ENCODE assay signal across 8 cellular contexts in genomic region chr3:46979958-46980497, GRCh38. TPM values are rescaled to one million over a fixed set of nuclear protein-coding genes. Genes with fewer than 3 reads are reported as not detected.
A peak's percentile ranks its signal among the peaks of the same experiment; 100 is the strongest.
DNase-seq lines count a peak whose midpoint lies in the region; ATAC-seq, FAIRE-seq and TF ChIP-seq lines count a peak whose summit lies in the region.

No MANE protein-coding gene starts in this region.

- peaks cover 5 to 17% of the 10 kb centered on the region in 2 experiments for H4K20me1 ChIP-seq in H1 (replicated peaks in 1 of 2; ENCODE audit: control insufficient read depth in 1 of 2, insufficient read depth in 2 of 2, low read length in 2 of 2)

- H3K56ac ChIP-seq in H1 (replicated peaks; ENCODE audit: insufficient read length, low read depth, low read length), result no peak overlapping the region

- no peak overlapping the region for H3K18ac ChIP-seq in H1 (ENCODE audit: extremely low read depth, low read length)

- H3K79me2 ChIP-seq in H1 (ENCODE audit: control insufficient read depth in 1 of 2, insufficient read depth in 2 of 2, low read length in 2 of 2), result peaks cover 6 to 18% of the 10 kb centered on the region in 2 experiments; a peak in 3 of 4 replicates

- H2BK5ac ChIP-seq in H1 (ENCODE audit: low read depth, low read length), result no peak overlapping the region

- no peak overlapping the region for H4K5ac ChIP-seq in H1 (ENCODE audit: insufficient read length, low read depth, low read length)

- WGBS in H1 (ENCODE audit: extremely low coverage in 1 of 2, insufficient coverage in 1 of 2, insufficient read length in 1 of 2, insufficient replicate concordance in 2 of 2, low coverage in 1 of 2, low lambda C conversion rate in 2 of 2, missing lambda C conversion rate in 1 of 2), 2 experiments, result 6% methylated on average over 22 of the region's 40 CpGs; no CpG with 5 or more reads in 1 of the 2 experiments

- H3K9me3 Mint-ChIP-seq in CD14-positive monocyte (no peaks in the 10 kb centered on the region), natural killer cell (no peaks in the 10 kb centered on the region)

- H3K4me1 Mint-ChIP-seq in CD14-positive monocyte (peaks cover 75% of the 10 kb centered on the region), natural killer cell (peaks cover 45 to 65% of the 10 kb centered on the region in 2 donors)

- H3K27me3 Mint-ChIP-seq in CD14-positive monocyte (ENCODE audit: low read depth in 3 of 3), result peaks cover 0 to 1% (median 0%) of the 10 kb centered on the region in 3 donors
- no peaks in the 10 kb centered on the region for H3K27me3 Mint-ChIP-seq in natural killer cell (ENCODE audit: low read depth in 2 of 2)

- 0 out of 2 replicates have a peak, but pooled peaks cover 2% of the 10 kb centered on the region for H3K79me1 ChIP-seq in H1 (ENCODE audit: low read depth, low read length)

- H3K4me3 Mint-ChIP-seq in CD14-positive monocyte, result peak overlapping the region; percentile 85 to 93
- H3K4me3 Mint-ChIP-seq in natural killer cell, result peak overlapping the region; percentile 88

- no peak overlapping the region for H2BK120ac ChIP-seq in H1 (replicated peaks; ENCODE audit: low read depth, low read length)

- TF ChIP-seq CTCF in CD14-positive monocyte (IDR thresholded peaks at IDR 0.05), result no peak
- TF ChIP-seq CTCF in H1 (IDR thresholded peaks at IDR 0.05; ENCODE audit: control extremely low read depth in 1 of 3, insufficient read depth in 1 of 3, low read depth in 1 of 3, low read length in 3 of 3), result no peak
- no peak for TF ChIP-seq CTCF in natural killer cell (IDR thresholded peaks at IDR 0.05)

- intact Hi-C loops in CD14-positive monocyte (cut with micrococcal nuclease) (loop anchor here (5.0 to 10.0 kb wide), 3 partner anchors 48 to 285 kb away; partner anchors contain the start of gene ALS2CL (in 1 of the 2)), natural killer cell (cut with micrococcal nuclease) (loop anchor here (1.0 to 5.0 kb wide), 5 partner anchors 7 to 185 kb away; partner anchors contain the start of gene SETD2)

- peak overlapping the region; percentile 64 to 91 (median 84) for H3K27ac Mint-ChIP-seq in CD14-positive monocyte
- H3K27ac Mint-ChIP-seq in natural killer cell, result peak overlapping the region; percentile 94

- peak overlapping the region; percentile 48 to 89 (median 64) for H3K4me3 ChIP-seq in H1 (ENCODE audit: extremely low read depth in 1 of 4, insufficient read depth in 2 of 4, low read depth in 3 of 4, low read length in 4 of 4)

- H4K91ac ChIP-seq in H1 (replicated peaks; ENCODE audit: insufficient read length, low read length), result peak overlapping the region; percentile 7

- no peak overlapping the region for H2BK20ac ChIP-seq in H1 (ENCODE audit: low read length)

- H2BK12ac ChIP-seq in H1 (ENCODE audit: low read depth, low read length), result no peak overlapping the region

- no peaks in the 10 kb centered on the region for H3K9me3 ChIP-seq in H1 (ENCODE audit: insufficient read depth in 2 of 2, low read depth in 1 of 2, low read length in 1 of 2)

- H3K36me3 Mint-ChIP-seq in CD14-positive monocyte, result peaks cover 10 to 19% of the 10 kb centered on the region in 2 donors
- H3K36me3 Mint-ChIP-seq in natural killer cell, result no peaks in the 10 kb centered on the region

- no peaks in the 10 kb centered on the region for H3K36me3 ChIP-seq in H1 (ENCODE audit: control insufficient read depth in 2 of 4, insufficient read depth in 4 of 4, low read length in 3 of 4)

- TF ChIP-seq RAD21 in H1 (IDR thresholded peaks at IDR 0.05 in 1 of 2, conservative IDR thresholded peaks at IDR 0.05 in 1 of 2; ENCODE audit: low read depth in 2 of 2, low read length in 2 of 2), result no peak

- no peak overlapping the region for H2BK15ac ChIP-seq in H1 (ENCODE audit: low read length)

- H3K4me2 ChIP-seq in H1 (ENCODE audit: insufficient read depth in 1 of 2, low read depth in 2 of 2, low read length in 2 of 2), result peak overlapping the region; percentile 76 to 97

- H3K23ac ChIP-seq in H1 (ENCODE audit: insufficient read length), result no peak overlapping the region

- TF ChIP-seq POLR2A in H1 (IDR thresholded peaks at IDR 0.05; ENCODE audit: control extremely low read depth in 1 of 2, low read depth in 2 of 2, low read length in 2 of 2), result no peak

- peaks cover 3 to 27% (median 17%) of the 10 kb centered on the region in 4 experiments for H3K4me1 ChIP-seq in H1 (replicated peaks in 1 of 4; ENCODE audit: control insufficient read depth in 3 of 4, insufficient read depth in 4 of 4, low read length in 3 of 4)

- H3K14ac ChIP-seq in H1 (ENCODE audit: insufficient read length), result peak overlapping the region; percentile 95

- no peak overlapping the region for H2AFZ ChIP-seq in H1 (ENCODE audit: low read length)

- no peak for FAIRE-seq in H1 (lab: Jason Lieb, UNC)

- H3K9ac ChIP-seq in H1 (replicated peaks in 1 of 4; ENCODE audit: extremely low read depth in 1 of 4, low read depth in 3 of 4, low read length in 3 of 4), result peak overlapping the region; percentile 20 to 41 (median 39); a peak in 5 of 7 replicates

- ATAC-seq in GM21528 (IDR thresholded peaks at IDR 0.05; ENCODE audit: low FRiP score, unreplicated experiment) (peak; percentile 3), natural killer cell (peak; percentile 1 to 8 (median 3)), GM19395 (IDR thresholded peaks at IDR 0.05; ENCODE audit: unreplicated experiment) (no peak)

- no peak overlapping the region for H3K4ac ChIP-seq in H1 (replicated peaks; ENCODE audit: insufficient read length, low read depth, low read length)

- no peak for DNase-seq in CD14-positive monocyte (ENCODE audit: low spot score)
- DNase-seq in NCI-H69 (lab: John Stamatoyannopoulos, UW), result peak; percentile 67
- DNase-seq in H1 (ENCODE audit: low read depth in 1 of 2, low spot score in 2 of 2), result no peak
- DNase-seq in natural killer cell, result no peak
- no peak for DNase-seq in NCI-H1436 treated with DMSO at 0.1 percent for 48 hours (lab: John Stamatoyannopoulos, UW)
- DNase-seq in SKM-1 (lab: John Stamatoyannopoulos, UW; ENCODE audit: unreplicated experiment), result no peak

- no peak overlapping the region for H3K27ac ChIP-seq in H1 (ENCODE audit: low read depth, low read length)

- H2AK5ac ChIP-seq in H1 (ENCODE audit: low read depth, low read length), result no peak overlapping the region

- peaks cover 10% of the 10 kb centered on the region; the same call in 1 of the 2 replicates for H3K23me2 ChIP-seq in H1 (ENCODE audit: low read depth, low read length)

- no peak for TF ChIP-seq EP300 in H1 (IDR thresholded peaks at IDR 0.05; ENCODE audit: borderline replicate concordance in 1 of 2, low read depth in 2 of 2, low read length in 2 of 2)

- CTCF ChIA-PET in H1 (lab: Charles Lee; ENCODE audit: partially characterized antibody), result interaction anchor here (1.2 to 13.0 kb wide), 3 partner anchors 23 to 71 kb away, joined by 5 to 130 read pairs (median 14); no protein-coding TSS in a partner anchor

- H4K8ac ChIP-seq in H1 (ENCODE audit: extremely low read depth, insufficient read depth, low read length), result peak overlapping the region; percentile 40; the same call in 1 of the 2 replicates

- POLR2A ChIA-PET in H1 (lab: Charles Lee; ENCODE audit: partially characterized antibody), result interaction anchor here (0.6 to 2.7 kb wide), 16 partner anchors 8 to 401 kb away, joined by 3 to 10 read pairs (median 4); partner anchors contain the start of genes PTPN23 and SETD2

- peaks cover 0 to 13% (median 3%) of the 10 kb centered on the region in 4 experiments; a peak in 3 of 7 replicates for H3K27me3 ChIP-seq in H1 (replicated peaks in 1 of 4; ENCODE audit: control insufficient read depth in 3 of 4, extremely low read depth in 1 of 4, insufficient read depth in 3 of 4, low read length in 3 of 4)

TF ChIP-seq in H1, 55 proteins besides CTCF, POLR2A, EP300 and RAD21:
- no peak for TF ChIP-seq HDAC6 (IDR thresholded peaks at IDR 0.05; ENCODE audit: low read depth, low read length)
- TF ChIP-seq PHF8 (conservative IDR thresholded peaks at IDR 0.05; ENCODE audit: low read depth, low read length), result no peak
- TF ChIP-seq SIN3A (conservative IDR thresholded peaks at IDR 0.05 in 1 of 2, IDR thresholded peaks at IDR 0.05 in 1 of 2; ENCODE audit: low read depth in 1 of 2, low read length in 2 of 2), result 0 out of 4 replicates have a peak, but pooled peaks of 1 of the 2 experiments have one; percentile 41
- peak; percentile 6; the same call in 1 of the 2 replicates for TF ChIP-seq GABPA (IDR thresholded peaks at IDR 0.05; ENCODE audit: borderline replicate concordance, insufficient read depth, low read length)
TF ChIP-seq in H1: peak in this region for 2.

RNA-seq across cellular contexts. Expression of gene NBEAL2, which starts 0.6 kb away (rescaled TPM):
- polyA plus RNA-seq in CD14-positive monocyte (10 to 100 TPM; 10.4 to 17.3 TPM), H1 (2011; rRNA removed) (27.3 and 47.8 TPM in 2 replicates)
- total RNA-seq in H1 (2021; fragmentation: NEBNext Ultra II Directional; extraction: Animal tissue kit (Norgen Biotek cat#: 25700)), result 45.8 and 46.9 TPM in 2 replicates
- 30.9 TPM for polyA plus RNA-seq in H1 (2011; cell fraction: cytosol; rRNA removed)
- 332 TPM for polyA plus RNA-seq in H1 (2011; cell fraction: nucleus; rRNA removed)
- polyA plus RNA-seq in H1 (2012, experiment 1 of 2), result 36.4 to 64.7 TPM (median 55.9 TPM) in 4 replicates
- 42.2 TPM for polyA plus RNA-seq in H1 (2012, experiment 2 of 2)
- polyA plus RNA-seq in H1 (2013, experiment 1 of 2), result 15.7 TPM
- polyA plus RNA-seq in H1 (2013, experiment 2 of 2), result 14.2 TPM
- polyA minus RNA-seq in H1 (2011; rRNA and poly(A)+ RNA removed), result 19.1 and 33.7 TPM in 2 replicates
- 16.9 TPM for polyA minus RNA-seq in H1 (2011; cell fraction: cytosol; rRNA and poly(A)+ RNA removed)
- polyA minus RNA-seq in H1 (2011; cell fraction: nucleus; rRNA and poly(A)+ RNA removed), result 58.1 TPM
- 100 to 1,000 TPM; 453 to 536 (median 532) TPM for total RNA-seq in natural killer cell

RNA-seq across cellular contexts. Expression of gene CCDC12, which starts 3.5 kb away (rescaled TPM):
- polyA plus RNA-seq in CD14-positive monocyte, result 10 to 100 TPM; 50.1 to 55.8 TPM
- 41.3 and 44.4 TPM in 2 replicates for total RNA-seq in H1 (2021; fragmentation: NEBNext Ultra II Directional; extraction: Animal tissue kit (Norgen Biotek cat#: 25700))
- 29.5 and 41.5 TPM in 2 replicates for polyA plus RNA-seq in H1 (2011; rRNA removed)
- 57.2 TPM for polyA plus RNA-seq in H1 (2011; cell fraction: cytosol; rRNA removed)
- polyA plus RNA-seq in H1 (2011; cell fraction: nucleus; rRNA removed), result 37.1 TPM
- polyA plus RNA-seq in H1 (2012, experiment 1 of 2), result 50.0 to 59.6 TPM (median 58.4 TPM) in 4 replicates
- 27.9 TPM for polyA plus RNA-seq in H1 (2012, experiment 2 of 2)
- polyA plus RNA-seq in H1 (2013, experiment 1 of 2), result 39.5 TPM
- 41.8 TPM for polyA plus RNA-seq in H1 (2013, experiment 2 of 2)
- 20.6 and 38.9 TPM in 2 replicates for polyA minus RNA-seq in H1 (2011; rRNA and poly(A)+ RNA removed)
- 12.0 TPM for polyA minus RNA-seq in H1 (2011; cell fraction: cytosol; rRNA and poly(A)+ RNA removed)
- 55.5 TPM for polyA minus RNA-seq in H1 (2011; cell fraction: nucleus; rRNA and poly(A)+ RNA removed)
- total RNA-seq in natural killer cell, result 100 to 1,000 TPM; 104 to 114 (median 111) TPM
